18 cellular contexts compared by ENCODE assay signal in the genomic region with DNA sequence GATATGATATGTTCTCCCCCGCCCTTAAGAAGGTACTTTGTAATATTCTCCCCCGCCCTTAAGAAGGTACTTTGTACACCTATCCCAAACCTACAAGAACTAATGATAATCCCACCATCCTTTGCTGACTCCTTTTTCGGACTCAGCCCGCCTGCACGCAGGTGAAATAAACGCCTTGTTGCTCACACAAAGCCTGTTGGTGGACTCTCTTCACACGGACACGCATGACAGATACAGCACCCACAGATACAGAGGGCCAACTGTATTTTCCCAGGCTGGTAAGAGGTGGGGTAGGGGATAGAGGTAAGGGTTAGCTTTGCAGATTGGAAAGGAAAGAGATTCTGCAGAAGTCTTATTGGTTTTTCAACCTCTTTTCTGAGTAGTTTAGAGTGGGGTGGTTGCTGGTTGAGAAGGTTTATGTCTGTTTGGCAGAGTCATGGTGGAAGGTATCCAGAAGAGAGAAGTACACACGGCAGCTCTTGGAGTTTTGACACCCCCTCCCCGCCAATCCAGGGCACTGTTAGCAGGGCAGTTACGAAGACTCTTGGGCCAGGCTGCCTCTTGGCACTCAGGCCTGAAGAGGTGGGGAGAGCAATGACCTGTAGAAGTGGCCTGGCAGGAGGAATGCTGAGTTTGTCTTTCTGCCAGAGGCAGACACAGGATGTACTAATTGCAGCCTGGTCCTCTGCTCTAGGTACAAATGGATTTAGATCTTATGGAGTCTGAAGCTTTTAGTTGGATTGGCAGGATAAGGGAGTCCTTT. TPM values are rescaled to one million over a fixed set of nuclear protein-coding genes. Genes with fewer than 3 reads are reported as not detected.
DNase-seq lines count a peak whose midpoint lies in the region; ATAC-seq and TF ChIP-seq lines count a peak whose summit lies in the region.
"Had no signal": no experiment of that assay in that cellular context is flagged by ENCODE, and none has a peak within 500 bp of the region (broad histone marks: within the 10 kb centered on the region; RNA-seq: fewer than 3 reads in every experiment).

No MANE protein-coding gene starts in this region.

- WGBS in heart left ventricle, 4 donors = 80 to 90% (median 83%) methylated on average over 10 to 11 of the region's 11 CpGs
- WGBS in stomach, 5 donors = 76 to 89% (median 84%) methylated on average over 11 of the region's 11 CpGs
- WGBS in adrenal gland, 4 donors = 87 to 92% (median 90%) methylated on average over 11 of the region's 11 CpGs

- TF ChIP-seq POLR2A in heart left ventricle (IDR thresholded peaks at IDR 0.05) = no peak
- no peak for TF ChIP-seq POLR2A in stomach (IDR thresholded peaks at IDR 0.05)
- TF ChIP-seq POLR2A in adrenal gland (IDR thresholded peaks at IDR 0.05) = no peak

- H3K27ac ChIP-seq in heart left ventricle (peak overlapping the region in 7 of 12 donors; percentile 0 to 43 (median 20)), left lung (no peak overlapping the region), stomach (no peak overlapping the region), adrenal gland (no peak overlapping the region)
- H3K27ac ChIP-seq: SJSA1 had no signal

- TF ChIP-seq RAD21 in Ishikawa (IDR thresholded peaks at IDR 0.05; ENCODE audit: low read depth) = peak; percentile 16; the same call in 1 of the 2 replicates

- TF ChIP-seq EP300 in Ishikawa (IDR thresholded peaks at IDR 0.05; ENCODE audit: borderline replicate concordance) = no peak; the same call in 1 of the 2 replicates
- no peak for TF ChIP-seq EP300 in stomach (IDR thresholded peaks at IDR 0.05)

- no peaks in the 10 kb centered on the region for H3K27me3 Mint-ChIP-seq in activated CD8-positive, alpha-beta T cell treated with anti-CD3 and anti-CD28 coated beads for 36 hours
- H3K27me3 Mint-ChIP-seq: CD8-positive, alpha-beta memory T cell had no signal

- intact Hi-C loops in heart left ventricle (cut with DNase I) = loop anchor here in 1 of 10 donors (5.0 kb wide), 1 partner anchor 46 kb away; no protein-coding TSS in a partner anchor
- intact Hi-C loops in left lung (cut with DNase I) = no loop called here
- intact Hi-C loops in stomach (cut with DNase I; ENCODE audit: low total_unique reads) = no loop called here
- intact Hi-C loops in activated CD8-positive, alpha-beta T cell treated with anti-CD3 and anti-CD28 coated beads for 36 hours (cut with micrococcal nuclease) = no loop called here
- intact Hi-C loops in adrenal gland (cut with DNase I) = no loop called here

- H3K27me3 ChIP-seq in heart left ventricle (no peaks in the 10 kb centered on the region), left lung (no peaks in the 10 kb centered on the region), stomach (no peaks in the 10 kb centered on the region), adrenal gland (no peaks in the 10 kb centered on the region)
- H3K27me3 ChIP-seq: BE2C, SJSA1 had no signal

- H3K9me3 ChIP-seq in heart left ventricle = no peaks in the 10 kb centered on the region
- no peaks in the 10 kb centered on the region for H3K9me3 ChIP-seq in left lung
- no peaks in the 10 kb centered on the region for H3K9me3 ChIP-seq in stomach
- H3K9me3 ChIP-seq in adrenal gland (replicated peaks in 1 of 3) = no peaks in the 10 kb centered on the region
- H3K9me3 ChIP-seq: BE2C, SJSA1 had no signal

- DNase-seq in heart left ventricle (peak in 4 of 5 donors; percentile 26 to 72 (median 54)), left lung (peak in 1 of 2 donors; percentile 57), stomach (peak; percentile 61), NCI-H1105 (lab: John Stamatoyannopoulos, UW) (no peak), adrenal gland (no peak)
- no peak for DNase-seq in activated CD8-positive, alpha-beta T cell treated with anti-CD3 and anti-CD28 coated beads for 36 hours
- DNase-seq: ACHN; BE2C; CD8-positive, alpha-beta memory T cell; DMS 273 treated with DMSO at 0.1 percent for 48 hours; H9; Kasumi-1; NCI-H1417 treated with DMSO at 0.1 percent for 48 hours; NCI-H2029 treated with DMSO at 0.1 percent for 48 hours; NCI-H510A treated with DMSO at 0.1 percent for 48 hours; RPMI8226 had no signal

- no peaks in the 10 kb centered on the region for H3K36me3 Mint-ChIP-seq in activated CD8-positive, alpha-beta T cell treated with anti-CD3 and anti-CD28 coated beads for 36 hours (ENCODE audit: low read depth)

- H3K4me1 ChIP-seq in heart left ventricle (peaks cover 0 to 9% (median 2%) of the 10 kb centered on the region in 12 donors), left lung (peaks cover 0 to 4% of the 10 kb centered on the region in 2 donors), stomach (peaks cover under 1 to 12% (median 7%) of the 10 kb centered on the region in 4 donors), adrenal gland (replicated peaks in 1 of 2) (peaks cover 0 to 1% of the 10 kb centered on the region in 2 donors)

- ATAC-seq in heart left ventricle = peak; percentile 65 to 89 (median 84)
- ATAC-seq in left lung = peak; percentile 86
- ATAC-seq in activated CD8-positive, alpha-beta T cell treated with anti-CD3 and anti-CD28 coated beads for 36 hours = no peak

- CTCF ChIA-PET in activated CD8-positive, alpha-beta T cell treated with anti-CD3 and anti-CD28 coated beads for 36 hours (lab: Charles Lee) = interaction anchor here (1.1 kb wide), 1 partner anchor 182 kb away, joined by 5 read pairs; no protein-coding TSS in a partner anchor

- H3K4me3 ChIP-seq in heart left ventricle (no peak overlapping the region), left lung (no peak overlapping the region), stomach (no peak overlapping the region), adrenal gland (no peak overlapping the region)
- H3K4me3 ChIP-seq: SJSA1 had no signal

- peaks cover 11% of the 10 kb centered on the region for H3K9me3 Mint-ChIP-seq in activated CD8-positive, alpha-beta T cell treated with anti-CD3 and anti-CD28 coated beads for 36 hours

- peaks cover 22% of the 10 kb centered on the region for H3K4me1 Mint-ChIP-seq in activated CD8-positive, alpha-beta T cell treated with anti-CD3 and anti-CD28 coated beads for 36 hours (ENCODE audit: low read depth)

- TF ChIP-seq CTCF in heart left ventricle (IDR thresholded peaks at IDR 0.05) = no peak
- TF ChIP-seq CTCF in left lung (IDR thresholded peaks at IDR 0.05) = no peak
- no peak for TF ChIP-seq CTCF in stomach (IDR thresholded peaks at IDR 0.05)
- TF ChIP-seq CTCF in activated CD8-positive, alpha-beta T cell treated with anti-CD3 and anti-CD28 coated beads for 36 hours (IDR thresholded peaks at IDR 0.05) = no peak
- no peak for TF ChIP-seq CTCF in adrenal gland (IDR thresholded peaks at IDR 0.05)

- H3K36me3 ChIP-seq in heart left ventricle (no peaks in the 10 kb centered on the region), left lung (no peaks in the 10 kb centered on the region), stomach (no peaks in the 10 kb centered on the region), adrenal gland (replicated peaks in 1 of 2) (no peaks in the 10 kb centered on the region)
- H3K36me3 ChIP-seq: BE2C, SJSA1 had no signal

- POLR2A ChIA-PET in activated CD8-positive, alpha-beta T cell treated with anti-CD3 and anti-CD28 coated beads for 36 hours (lab: Charles Lee) = interaction anchor here (0.9 kb wide), 1 partner anchor 128 kb away, joined by 3 read pairs; no protein-coding TSS in a partner anchor

- H3K27ac Mint-ChIP-seq in activated CD8-positive, alpha-beta T cell treated with anti-CD3 and anti-CD28 coated beads for 36 hours = no peak overlapping the region
- H3K27ac Mint-ChIP-seq: H9 had no signal

- H3K4me3 Mint-ChIP-seq in activated CD8-positive, alpha-beta T cell treated with anti-CD3 and anti-CD28 coated beads for 36 hours = no peak overlapping the region
- H3K4me3 Mint-ChIP-seq: H9 had no signal

TF ChIP-seq in Ishikawa, 13 proteins besides CTCF, POLR2A, EP300 and RAD21:
- no peak for TF ChIP-seq FOXM1 (IDR thresholded peaks at IDR 0.05; ENCODE audit: borderline replicate concordance, low read depth)
- TF ChIP-seq TEAD4 (IDR thresholded peaks at IDR 0.05) = peak; percentile 64
- TF ChIP-seq NFIC (IDR thresholded peaks at IDR 0.05) = peak; percentile 88
- 0 out of 2 replicates have a peak, but pooled peaks have one; percentile 38 for TF ChIP-seq TCF12 (IDR thresholded peaks at IDR 0.05; ENCODE audit: low read depth)

RNA-seq across cellular contexts. Expression of gene IDH2, which starts 36.0 kb away (rescaled TPM):
- total RNA-seq in heart left ventricle (1,000 to 10,000 TPM in 2 of 9 donors, 100 to 1,000 TPM in 7; 573 to 1,258 (median 787) TPM), left lung (10 to 100 TPM; 92.7 to 95.3 TPM), stomach (100 to 1,000 TPM in 3 of 5 donors, 10 to 100 TPM in 2; 12.3 to 186 (median 125) TPM), adrenal gland (10 to 100 TPM; 15.8 to 26.1 (median 20.5) TPM)
- polyA plus RNA-seq in heart left ventricle (100 to 1,000 TPM; 366 to 619 TPM), stomach (100 to 1,000 TPM; 109 to 149 (median 109) TPM), adrenal gland (10 to 100 TPM; 10.3 to 16.6 (median 13.5) TPM)
- total RNA-seq in activated CD8-positive, alpha-beta T cell treated with anti-CD3 and anti-CD28 coated beads for 36 hours = 100 to 1,000 TPM; 171 to 180 TPM

Comparison
In these comparisons a context has a peak if more than half of its experiments do, and no peak if none do; other contexts are left out.
1. DNase-seq: peak in heart left ventricle (4 of 5) and stomach (single experiment); none in NCI-H1105 (single experiment), activated CD8-positive, alpha-beta T cell treated with anti-CD3 and anti-CD28 coated beads for 36 hours (single experiment) and adrenal gland (0 of 7).
2. H3K27ac ChIP-seq: peak in heart left ventricle (7 of 12); none in left lung (0 of 2), stomach (0 of 5) and adrenal gland (0 of 5).